ENCODE assay signal across 7 cellular contexts in the genomic region with DNA sequence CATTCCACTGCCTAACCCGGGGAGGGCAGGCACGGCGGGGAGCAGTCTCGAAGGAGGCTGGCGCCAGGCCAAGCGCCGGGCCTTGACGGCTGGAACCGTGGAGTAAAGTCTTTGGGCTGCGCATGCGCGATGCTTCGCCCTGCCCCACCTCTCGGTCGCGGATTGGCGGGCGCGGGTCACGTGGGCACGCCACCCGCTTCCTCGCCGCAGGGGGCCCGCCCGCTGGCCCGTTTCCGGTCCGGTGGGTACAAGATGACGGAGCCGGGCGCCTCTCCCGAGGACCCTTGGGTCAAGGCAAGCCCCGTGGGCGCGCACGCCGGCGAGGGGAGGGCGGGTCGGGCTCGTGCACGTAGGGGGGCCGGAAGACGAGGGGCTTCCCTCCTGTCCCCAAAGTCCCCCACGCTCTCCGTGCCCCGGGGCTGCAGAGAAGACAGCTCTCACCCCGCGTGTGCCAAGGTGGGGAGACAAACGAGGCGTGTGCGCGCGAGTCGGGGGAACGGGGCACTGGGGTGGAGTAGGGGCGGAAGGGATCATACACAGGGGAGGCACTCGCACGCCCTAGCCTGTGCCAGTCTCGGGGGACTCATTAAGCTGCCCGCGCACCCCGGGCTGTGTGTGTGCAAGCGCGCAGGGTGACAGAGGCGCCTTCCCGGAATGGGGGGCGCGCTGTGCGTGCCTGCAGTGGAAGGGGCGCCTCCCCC. TPM values are rescaled to one million over a fixed set of nuclear protein-coding genes. Genes with fewer than 3 reads are reported as not detected.
DNase-seq lines count a peak whose midpoint lies in the region; ATAC-seq lines count a peak whose summit lies in the region.

A gene with protein sequence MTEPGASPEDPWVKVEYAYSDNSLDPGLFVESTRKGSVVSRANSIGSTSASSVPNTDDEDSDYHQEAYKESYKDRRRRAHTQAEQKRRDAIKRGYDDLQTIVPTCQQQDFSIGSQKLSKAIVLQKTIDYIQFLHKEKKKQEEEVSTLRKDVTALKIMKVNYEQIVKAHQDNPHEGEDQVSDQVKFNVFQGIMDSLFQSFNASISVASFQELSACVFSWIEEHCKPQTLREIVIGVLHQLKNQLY (plus strand): TSS at position 228 of the 701 bp plus-strand sequence. CDS start 25 bp downstream, at position 253.

- DNase-seq in NCI-H510A (lab: John Stamatoyannopoulos, UW) (peak; percentile 91), cerebellum (ENCODE audit: low spot score) (peak; percentile 96), kidney glomerular epithelial cell (lab: John Stamatoyannopoulos, UW) (peak; percentile 81)
- DNase-seq in activated CD4-positive, alpha-beta T cell treated with anti-CD3 and anti-CD28 coated beads for 24 hours (ENCODE audit: low read depth in 2 of 2): peak; percentile 83 to 90
- peak; percentile 95 for DNase-seq in stimulated activated CD4-positive, alpha-beta T cell treated with anti-CD3 and anti-CD28 coated beads, Interleukin-15, amount 100 ng/mL, for 24 hours

- ATAC-seq in GM18517 (IDR thresholded peaks at IDR 0.05; ENCODE audit: unreplicated experiment) (peak; percentile 44), HG03354 (IDR thresholded peaks at IDR 0.05; ENCODE audit: poor library complexity, severe bottlenecking, unreplicated experiment) (peak; percentile 67)

RNA-seq across cellular contexts. Expression of the gene that starts here (rescaled TPM):
- 21.6 TPM for total RNA-seq in cerebellum

Comparison
In these comparisons a context has a peak if more than half of its experiments do, and no peak if none do; other contexts are left out.
1. Peak in every context shown above with its lines: DNase-seq and ATAC-seq.